ENCODE assay signal across 8 cellular contexts in the genomic region with DNA sequence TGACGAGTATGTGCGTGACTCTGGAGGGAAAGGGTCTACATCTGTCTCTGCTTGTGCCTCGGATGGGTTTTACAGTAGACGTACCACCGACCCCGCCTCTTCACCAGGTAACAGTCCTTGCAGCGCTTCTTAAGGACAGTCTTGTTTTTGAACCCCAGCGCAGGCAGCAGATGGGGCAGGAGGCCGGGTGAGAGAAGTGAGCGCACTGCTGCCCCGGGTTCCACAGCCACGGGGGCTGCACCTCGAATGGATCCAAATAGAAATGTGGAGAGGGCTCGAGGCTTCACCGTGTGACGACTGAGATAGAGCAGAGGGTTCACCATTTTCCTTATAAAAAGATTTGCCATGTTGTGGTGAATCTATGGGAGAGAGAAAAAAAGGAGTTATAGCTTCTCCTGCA. TPM values are rescaled to one million over a fixed set of nuclear protein-coding genes. Genes with fewer than 3 reads are reported as not detected.
DNase-seq lines count a peak whose midpoint lies in the region; ATAC-seq and TF ChIP-seq lines count a peak whose summit lies in the region.
"Not testable (repeated sequence)": the region's sequence is repeated elsewhere in the genome, so short reads cannot be mapped to it uniquely, and the experiment has no call there.

No MANE protein-coding gene starts in this region.

- H3K79me1 ChIP-seq in mesenchymal stem cell (replicated peaks; ENCODE audit: low read length, poor library complexity, severe bottlenecking), result peaks cover 29% of the 10 kb centered on the region

- H3K79me2 ChIP-seq in DND-41 (ENCODE audit: insufficient read depth, low read length) (peaks cover 59% of the 10 kb centered on the region), MM.1S (ENCODE audit: low read length) (peaks cover 63% of the 10 kb centered on the region)

- H2BK15ac ChIP-seq in mesenchymal stem cell (ENCODE audit: low read depth, poor library complexity, severe bottlenecking), result not testable (repeated sequence)

- intact Hi-C loops in activated CD4-positive, alpha-beta memory T cell treated with anti-CD3 and anti-CD28 coated beads for 36 hours (cut with micrococcal nuclease); breast epithelium (cut with DNase I; ENCODE audit: low total_unique reads); prostate gland (cut with DNase I): not testable (repeated sequence)

- not testable (repeated sequence) for H4K91ac ChIP-seq in mesenchymal stem cell (ENCODE audit: low read length)

- TF ChIP-seq POLR2A in breast epithelium (IDR thresholded peaks at IDR 0.05); prostate gland (IDR thresholded peaks at IDR 0.05): not testable (repeated sequence)

- H3K27ac Mint-ChIP-seq in activated CD4-positive, alpha-beta memory T cell treated with anti-CD3 and anti-CD28 coated beads for 36 hours, result peak overlapping the region; percentile 99

- peak overlapping the region; percentile 100 for H3K4me3 Mint-ChIP-seq in activated CD4-positive, alpha-beta memory T cell treated with anti-CD3 and anti-CD28 coated beads for 36 hours

- not testable (repeated sequence) for H3K9me2 ChIP-seq in MM.1S (replicated peaks; ENCODE audit: insufficient read depth, low read length)

- not testable (repeated sequence) for H2BK5ac ChIP-seq in mesenchymal stem cell (ENCODE audit: low read depth, low read length, poor library complexity, severe bottlenecking)

- not testable (repeated sequence) for H4K8ac ChIP-seq in mesenchymal stem cell (ENCODE audit: low read length)

- DNase-seq in DND-41; MM.1S; activated CD4-positive, alpha-beta memory T cell treated with anti-CD3 and anti-CD28 coated beads for 36 hours; breast epithelium (ENCODE audit: low spot score in 2 of 2); foreskin fibroblast; mesenchymal stem cell; prostate gland (ENCODE audit: low spot score): not testable (repeated sequence)

- H3K4me2 ChIP-seq in DND-41 (ENCODE audit: insufficient read depth, low read length) (peak overlapping the region; percentile 99), MM.1S (ENCODE audit: low read depth, low read length) (peak overlapping the region; percentile 84), mesenchymal stem cell (ENCODE audit: low read length, poor library complexity, severe bottlenecking) (peak overlapping the region; percentile 84)

- H3K9me3 Mint-ChIP-seq in activated CD4-positive, alpha-beta memory T cell treated with anti-CD3 and anti-CD28 coated beads for 36 hours, result not testable (repeated sequence)

- ATAC-seq in DND-41 (ENCODE audit: insufficient read depth, low read depth), result not testable (repeated sequence)

- peaks cover 27% of the 10 kb centered on the region for H3F3A ChIP-seq in MM.1S (ENCODE audit: insufficient read depth, low read length)

- not testable (repeated sequence) for H3K18ac ChIP-seq in mesenchymal stem cell (ENCODE audit: low read depth in 1 of 2, low read length in 2 of 2)

- H3K9ac ChIP-seq in DND-41 (ENCODE audit: low read depth, low read length) (peak overlapping the region; percentile 96), MM.1S (ENCODE audit: low read length) (peak overlapping the region; percentile 95; the same call in 1 of the 2 replicates), mesenchymal stem cell (ENCODE audit: low read length) (peak overlapping the region; percentile 97)

- H3K4ac ChIP-seq in mesenchymal stem cell (ENCODE audit: low read depth in 1 of 2, low read length in 2 of 2), result not testable (repeated sequence)

- peaks cover 36% of the 10 kb centered on the region for H3K36me3 Mint-ChIP-seq in activated CD4-positive, alpha-beta memory T cell treated with anti-CD3 and anti-CD28 coated beads for 36 hours

- not testable (repeated sequence) for H3K9me3 ChIP-seq in DND-41 (ENCODE audit: insufficient read depth, low read length, severe bottlenecking); MM.1S (replicated peaks; ENCODE audit: insufficient read depth, low read length); breast epithelium; mesenchymal stem cell (ENCODE audit: control insufficient read depth, low read length); prostate gland

- not testable (repeated sequence) for H3K27me3 Mint-ChIP-seq in activated CD4-positive, alpha-beta memory T cell treated with anti-CD3 and anti-CD28 coated beads for 36 hours

- 93% methylated on average over 16 of the region's 16 CpGs for WGBS in mesenchymal stem cell
- WGBS in prostate gland, result 84% methylated on average over 16 of the region's 16 CpGs
- WGBS in urinary bladder, result 87% methylated on average over 16 of the region's 16 CpGs

- H3K23ac ChIP-seq in mesenchymal stem cell (ENCODE audit: low read length in 2 of 2), result not testable (repeated sequence)

- H3K14ac ChIP-seq in mesenchymal stem cell (ENCODE audit: low read length in 2 of 2), result not testable (repeated sequence)

- H2BK12ac ChIP-seq in mesenchymal stem cell (ENCODE audit: low read length in 2 of 2), result not testable (repeated sequence)

- H3K4me1 Mint-ChIP-seq in activated CD4-positive, alpha-beta memory T cell treated with anti-CD3 and anti-CD28 coated beads for 36 hours (ENCODE audit: low read depth), result peaks cover 61% of the 10 kb centered on the region

- CTCF ChIA-PET in activated CD4-positive, alpha-beta memory T cell treated with anti-CD3 and anti-CD28 coated beads for 36 hours (lab: Charles Lee), result interaction anchor here (1.1 to 1.2 kb wide), 2 partner anchors 10 to 60 kb away, joined by 3 read pairs; no protein-coding TSS in a partner anchor

- H3K4me1 ChIP-seq in DND-41 (ENCODE audit: insufficient read depth, low read length) (peaks cover 36% of the 10 kb centered on the region), MM.1S (ENCODE audit: low read length) (peaks cover 12% of the 10 kb centered on the region), breast epithelium (peaks cover 0 to 12% of the 10 kb centered on the region in 2 donors), mesenchymal stem cell (ENCODE audit: control insufficient read depth, insufficient read depth, low read depth, low read length) (peaks cover 26% of the 10 kb centered on the region)
- H3K4me1 ChIP-seq in prostate gland (replicated peaks); urinary bladder (ENCODE audit: insufficient read depth): not testable (repeated sequence)

- H3K27ac ChIP-seq in DND-41 (ENCODE audit: low read length), result peak overlapping the region; percentile 77
- H3K27ac ChIP-seq in MM.1S (ENCODE audit: low read length); breast epithelium; mesenchymal stem cell (ENCODE audit: low read length, poor library complexity, severe bottlenecking); urinary bladder (ENCODE audit: low read depth): not testable (repeated sequence)
- H3K27ac ChIP-seq in prostate gland, result peak overlapping the region in 1 of 2 donors; percentile 74

- H3K4me3 ChIP-seq in DND-41 (ENCODE audit: low read depth in 1 of 2, low read length in 2 of 2) (peak overlapping the region; percentile 70 to 97; a peak in 3 of 4 replicates), MM.1S (ENCODE audit: low read length) (peak overlapping the region; percentile 98), breast epithelium (peak overlapping the region; percentile 91 to 97 (median 97)), foreskin fibroblast (ENCODE audit: low read depth in 1 of 2, low read length in 2 of 2) (peak overlapping the region; percentile 81 to 84), mesenchymal stem cell (ENCODE audit: insufficient read depth in 1 of 2, low read depth in 1 of 2, low read length in 2 of 2) (peak overlapping the region in 1 of 2 experiments; percentile 98), prostate gland (peak overlapping the region; percentile 49 to 85), urinary bladder (ENCODE audit: low read depth, low read length) (peak overlapping the region; percentile 87)

- H2AFZ ChIP-seq in DND-41 (ENCODE audit: low read depth, low read length); MM.1S (ENCODE audit: low read length); mesenchymal stem cell (ENCODE audit: low read depth, low read length): not testable (repeated sequence)

- not testable (repeated sequence) for H3K27me3 ChIP-seq in DND-41 (ENCODE audit: insufficient read depth, low read length, poor library complexity); MM.1S (replicated peaks; ENCODE audit: insufficient read depth, low read length); breast epithelium; mesenchymal stem cell (ENCODE audit: control insufficient read depth in 1 of 2, insufficient read depth in 1 of 2, low read length in 2 of 2); prostate gland (replicated peaks; ENCODE audit: insufficient read depth)

- not testable (repeated sequence) for H2BK120ac ChIP-seq in mesenchymal stem cell (ENCODE audit: low read depth, low read length)

- H3K36me3 ChIP-seq in DND-41 (ENCODE audit: insufficient read depth, low read length) (peaks cover 39% of the 10 kb centered on the region), mesenchymal stem cell (ENCODE audit: control insufficient read depth in 1 of 2, insufficient read depth in 2 of 2, low read depth in 1 of 2, low read length in 2 of 2) (peaks cover 35 to 40% of the 10 kb centered on the region in 2 experiments)
- not testable (repeated sequence) for H3K36me3 ChIP-seq in MM.1S (replicated peaks; ENCODE audit: insufficient read depth, low read length); breast epithelium; prostate gland; urinary bladder (ENCODE audit: insufficient read depth)

- H4K20me1 ChIP-seq in DND-41 (ENCODE audit: insufficient read depth, low read length), result peaks cover 36% of the 10 kb centered on the region; the same call in 1 of the 2 replicates
- not testable (repeated sequence) for H4K20me1 ChIP-seq in MM.1S (ENCODE audit: insufficient read depth, low read length)

- H2AK5ac ChIP-seq in mesenchymal stem cell (ENCODE audit: low read length, severe bottlenecking), result not testable (repeated sequence)

- TF ChIP-seq CTCF in DND-41 (IDR thresholded peaks at IDR 0.05; ENCODE audit: borderline replicate concordance, extremely low read depth, low read length, poor library complexity, severe bottlenecking); MM.1S (IDR thresholded peaks at IDR 0.05; ENCODE audit: low read length); breast epithelium (IDR thresholded peaks at IDR 0.05); foreskin fibroblast (IDR thresholded peaks at IDR 0.05; ENCODE audit: low read depth, low read length); prostate gland (IDR thresholded peaks at IDR 0.05): not testable (repeated sequence)

- POLR2A ChIA-PET in activated CD4-positive, alpha-beta memory T cell treated with anti-CD3 and anti-CD28 coated beads for 36 hours (lab: Charles Lee), result interaction anchor here (0.7 to 1.4 kb wide), 3 partner anchors 9 to 100 kb away, joined by 3 to 4 read pairs (median 3); no protein-coding TSS in a partner anchor

RNA-seq across cellular contexts. Expression of a gene that starts 1.0 kb away (rescaled TPM):
- total RNA-seq in activated CD4-positive, alpha-beta memory T cell treated with anti-CD3 and anti-CD28 coated beads for 36 hours, result 10 to 100 TPM; 60.8 to 64.7 TPM
- total RNA-seq in breast epithelium (10 to 100 TPM; 33.5 to 46.2 (median 41.6) TPM), prostate gland (10 to 100 TPM; 47.9 to 66.3 TPM), urinary bladder (19.9 TPM)
- 94.6 TPM for polyA plus RNA-seq in mesenchymal stem cell (2013, experiment 1 of 2)
- 92.6 TPM for polyA plus RNA-seq in mesenchymal stem cell (2013, experiment 2 of 2)
- polyA plus RNA-seq in urinary bladder, result 68.6 TPM

RNA-seq across cellular contexts. Expression of a gene that starts 2.6 kb away (rescaled TPM):
- 10 to 100 TPM; 38.9 to 39.5 TPM for total RNA-seq in activated CD4-positive, alpha-beta memory T cell treated with anti-CD3 and anti-CD28 coated beads for 36 hours
- total RNA-seq in breast epithelium (10 to 100 TPM; 37.9 to 68.8 (median 48.0) TPM), prostate gland (10 to 100 TPM; 27.8 to 70.2 TPM), urinary bladder (12.2 TPM)
- 102 TPM for polyA plus RNA-seq in mesenchymal stem cell (2013, experiment 1 of 2)
- 105 TPM for polyA plus RNA-seq in mesenchymal stem cell (2013, experiment 2 of 2)
- polyA plus RNA-seq in urinary bladder, result 81.5 TPM
